15 cellular contexts compared by ENCODE assay signal in the genomic region with DNA sequence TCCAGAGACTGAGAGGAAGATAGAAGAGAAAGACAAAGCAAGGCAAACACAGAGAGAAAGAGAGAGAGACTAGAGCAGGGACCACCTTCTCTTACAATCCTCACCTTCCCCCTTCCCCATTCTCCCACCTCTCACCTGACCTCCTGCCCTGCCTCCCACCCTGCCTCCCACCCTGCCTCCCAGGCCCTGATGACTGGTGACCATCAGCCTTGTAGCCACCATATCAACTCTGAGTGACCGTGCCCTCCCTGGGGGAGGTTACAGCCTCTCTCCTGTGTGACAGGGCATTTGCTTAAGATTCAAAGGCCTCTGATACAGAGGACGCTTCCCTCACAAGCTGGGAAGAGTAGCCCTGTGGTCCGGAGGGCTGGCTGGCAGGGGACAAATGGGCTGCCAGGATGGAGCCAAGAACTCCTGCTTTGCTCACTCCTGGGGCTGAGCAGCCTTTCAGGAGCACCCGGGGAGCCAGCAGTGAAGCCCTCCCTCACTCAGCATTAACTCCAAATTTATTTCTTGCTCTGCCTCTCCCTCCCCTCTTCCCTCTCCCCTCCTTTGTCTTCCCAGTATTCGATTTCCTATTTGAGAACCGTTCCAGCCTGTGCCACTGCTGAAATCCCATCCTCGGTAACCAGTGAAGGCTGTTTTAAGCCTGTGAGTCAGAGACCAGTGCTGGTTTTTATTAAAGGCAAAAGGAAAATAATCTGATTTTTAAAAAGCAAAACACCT.
DNase-seq lines count a peak whose midpoint lies in the region; ATAC-seq and TF ChIP-seq lines count a peak whose summit lies in the region.
"Had no signal": no experiment of that assay in that cellular context is flagged by ENCODE, and none has a peak within 500 bp of the region (broad histone marks: within the 10 kb centered on the region; RNA-seq: fewer than 3 reads in every experiment).

No MANE protein-coding gene starts in this region.

- TF ChIP-seq CTCF in Panc1 (IDR thresholded peaks at IDR 0.05) (no peak), endodermal cell (conservative IDR thresholded peaks at IDR 0.05) (no peak), nephron (IDR thresholded peaks at IDR 0.05; ENCODE audit: unreplicated experiment in 3 of 3) (no peak)

- peaks cover 10% of the 10 kb centered on the region for H3K27me3 ChIP-seq in Panc1 (ENCODE audit: control insufficient read depth, insufficient read depth, low read length)
- H3K27me3 ChIP-seq in endodermal cell (ENCODE audit: control insufficient read depth, insufficient read depth, low read length, poor library complexity, severe bottlenecking): no peaks in the 10 kb centered on the region

- H3K27me3 Mint-ChIP-seq in endodermal cell (ENCODE audit: insufficient read depth): no peaks in the 10 kb centered on the region
- peaks cover 8% of the 10 kb centered on the region for H3K27me3 Mint-ChIP-seq in nephron (ENCODE audit: low read depth)
- peaks cover 36% of the 10 kb centered on the region for H3K27me3 Mint-ChIP-seq in activated naive CD8-positive, alpha-beta T cell treated with anti-CD3 and anti-CD28 coated beads for 36 hours

- ATAC-seq in Panc1: peak; percentile 26; the same call in 1 of the 2 replicates
- ATAC-seq: activated CD8-positive, alpha-beta T cell treated with anti-CD3 and anti-CD28 coated beads for 36 hours had no signal

- H3K36me3 ChIP-seq in Panc1 (ENCODE audit: control insufficient read depth, insufficient read depth, low read length): no peaks in the 10 kb centered on the region
- H3K36me3 ChIP-seq in endodermal cell (ENCODE audit: control insufficient read depth, insufficient read depth, low read length): no peaks in the 10 kb centered on the region
- H3K36me3 ChIP-seq: BLaER1 treated with 17β-estradiol and CSF1 and Interleukin-3, amounts not matched to agents 10 nM and 100 nM had no signal

- BruUV-seq in Panc1 (replicated peaks; lab: Mats Ljungman, UMichigan): no TSS peak

- intact Hi-C loops in Panc1 (cut with micrococcal nuclease; ENCODE audit: unreplicated experiment): no loop called here

- H3K27ac ChIP-seq in Panc1 (ENCODE audit: low read length) (no peak overlapping the region), endodermal cell (ENCODE audit: low read depth, low read length) (peak overlapping the region; percentile 70)
- H3K27ac ChIP-seq: BLaER1 treated with 17β-estradiol and CSF1 and Interleukin-3, amounts not matched to agents 10 nM and 100 nM; PC-9 had no signal

- H3K36me3 Mint-ChIP-seq in endodermal cell (ENCODE audit: low read depth): no peaks in the 10 kb centered on the region
- no peaks in the 10 kb centered on the region for H3K36me3 Mint-ChIP-seq in nephron (ENCODE audit: low read depth)
- no peaks in the 10 kb centered on the region for H3K36me3 Mint-ChIP-seq in activated naive CD8-positive, alpha-beta T cell treated with anti-CD3 and anti-CD28 coated beads for 36 hours

- DNase-seq in EH (ENCODE audit: low read depth) (peak; percentile 49), Panc1 (ENCODE audit: low read depth, low spot score) (no peak), endodermal cell (peak; percentile 84), ACHN (no peak), iPS-NIHi11 (ENCODE audit: low spot score) (no peak), KBM-7 (no peak)
- no peak for DNase-seq in activated naive CD8-positive, alpha-beta T cell treated with anti-CD3 and anti-CD28 coated beads for 36 hours
- DNase-seq: activated CD8-positive, alpha-beta T cell treated with anti-CD3 and anti-CD28 coated beads for 36 hours; Kasumi-1; PC-9; stimulated activated CD4-positive, alpha-beta T cell treated with anti-CD3 and anti-CD28 coated beads, Interleukin-4, amount 100 ng/mL, for 1 hour; T1000 had no signal

- in situ Hi-C loops in Panc1 (cut with HindIII; ENCODE audit: low pct_unique_long_range_greater_than_20kb, low sequenced_read_pairs): no loop called here
- in situ Hi-C loops in ACHN (cut with HindIII; ENCODE audit: low pct_ligation_motif_present, low pct_unique_long_range_greater_than_20kb, low sequenced_read_pairs): no loop called here
- in situ Hi-C loops in KBM-7 (cut with MboI; ENCODE audit: low pct_unique_long_range_greater_than_20kb, low sequenced_read_pairs): no loop called here

- H3K27ac Mint-ChIP-seq in endodermal cell (peak overlapping the region; percentile 96), nephron (peak overlapping the region; percentile 57 to 82 (median 69))
- no peak overlapping the region for H3K27ac Mint-ChIP-seq in activated naive CD8-positive, alpha-beta T cell treated with anti-CD3 and anti-CD28 coated beads for 36 hours
- H3K27ac Mint-ChIP-seq: activated CD8-positive, alpha-beta T cell treated with anti-CD3 and anti-CD28 coated beads for 36 hours; stimulated activated naive CD8-positive, alpha-beta T cell treated with anti-CD3 and anti-CD28 coated beads, Interleukin-15, Interleukin-2, amounts not matched to agents 100 ng/mL and 50 ng/mL, for 24 hours had no signal

- CTCF ChIA-PET in Panc1 (lab: Charles Lee): no interaction called here

- POLR2A ChIA-PET in Panc1 (lab: Charles Lee): no interaction called here

- H3K4me1 Mint-ChIP-seq in endodermal cell (peaks cover 58% of the 10 kb centered on the region), nephron (peaks cover 41% of the 10 kb centered on the region)
- H3K4me1 Mint-ChIP-seq in activated naive CD8-positive, alpha-beta T cell treated with anti-CD3 and anti-CD28 coated beads for 36 hours: no peaks in the 10 kb centered on the region

- H3K4me3 ChIP-seq in Panc1 (ENCODE audit: low read depth in 2 of 2, low read length in 2 of 2) (no peak overlapping the region), endodermal cell (ENCODE audit: low read length) (peak overlapping the region; percentile 72)
- H3K4me3 ChIP-seq: BLaER1 treated with 17β-estradiol and CSF1 and Interleukin-3, amounts not matched to agents 10 nM and 100 nM; PC-9 had no signal

- H3K4me1 ChIP-seq in Panc1 (ENCODE audit: control insufficient read depth, insufficient read depth, low read length) (no peaks in the 10 kb centered on the region), endodermal cell (ENCODE audit: control insufficient read depth, insufficient read depth, low read length) (peaks cover 37% of the 10 kb centered on the region)

- H3K9me3 Mint-ChIP-seq in endodermal cell (no peaks in the 10 kb centered on the region), nephron (no peaks in the 10 kb centered on the region)
- H3K9me3 Mint-ChIP-seq in activated naive CD8-positive, alpha-beta T cell treated with anti-CD3 and anti-CD28 coated beads for 36 hours: no peaks in the 10 kb centered on the region
- H3K9me3 Mint-ChIP-seq: activated CD8-positive, alpha-beta T cell treated with anti-CD3 and anti-CD28 coated beads for 36 hours; stimulated activated naive CD8-positive, alpha-beta T cell treated with anti-CD3 and anti-CD28 coated beads, Interleukin-15, Interleukin-2, amounts not matched to agents 100 ng/mL and 50 ng/mL, for 24 hours had no signal

- 4 to 8% methylated on average over 5 to 7 of the region's 7 CpGs for WGBS in endodermal cell (ENCODE audit: insufficient coverage in 1 of 2, insufficient read length in 1 of 2), 2 experiments

- peak overlapping the region; percentile 36 for H3K4me3 Mint-ChIP-seq in endodermal cell
- H3K4me3 Mint-ChIP-seq in nephron: peak overlapping the region in 1 of 3 experiments; percentile 7
- H3K4me3 Mint-ChIP-seq in activated naive CD8-positive, alpha-beta T cell treated with anti-CD3 and anti-CD28 coated beads for 36 hours: no peak overlapping the region
- H3K4me3 Mint-ChIP-seq: activated CD8-positive, alpha-beta T cell treated with anti-CD3 and anti-CD28 coated beads for 36 hours; stimulated activated naive CD8-positive, alpha-beta T cell treated with anti-CD3 and anti-CD28 coated beads, Interleukin-15, Interleukin-2, amounts not matched to agents 100 ng/mL and 50 ng/mL, for 24 hours had no signal

- peak overlapping the region; percentile 49 for H3K9ac ChIP-seq in endodermal cell (ENCODE audit: extremely low read depth, low read length, poor library complexity, severe bottlenecking)
- H3K9ac ChIP-seq: BLaER1 treated with 17β-estradiol and CSF1 and Interleukin-3, amounts not matched to agents 10 nM and 100 nM had no signal

- no peaks in the 10 kb centered on the region for H3K9me3 ChIP-seq in Panc1 (ENCODE audit: control insufficient read depth, insufficient read depth, low read depth, low read length)
- H3K9me3 ChIP-seq in endodermal cell (ENCODE audit: control insufficient read depth, low read length): no peaks in the 10 kb centered on the region
- H3K9me3 ChIP-seq: BLaER1 treated with 17β-estradiol and CSF1 and Interleukin-3, amounts not matched to agents 10 nM and 100 nM had no signal

Comparison
In these comparisons a context has a peak if more than half of its experiments do, and no peak if none do; other contexts are left out.
1. DNase-seq: peak in EH (single experiment) and endodermal cell (single experiment); none in Panc1 (single experiment), ACHN (single experiment), iPS-NIHi11 (single experiment), activated naive CD8-positive, alpha-beta T cell treated with anti-CD3 and anti-CD28 coated beads for 36 hours (single experiment) and KBM-7 (single experiment).